Comparison of ENCODE assay signal across 23 cellular contexts in the genomic region with DNA sequence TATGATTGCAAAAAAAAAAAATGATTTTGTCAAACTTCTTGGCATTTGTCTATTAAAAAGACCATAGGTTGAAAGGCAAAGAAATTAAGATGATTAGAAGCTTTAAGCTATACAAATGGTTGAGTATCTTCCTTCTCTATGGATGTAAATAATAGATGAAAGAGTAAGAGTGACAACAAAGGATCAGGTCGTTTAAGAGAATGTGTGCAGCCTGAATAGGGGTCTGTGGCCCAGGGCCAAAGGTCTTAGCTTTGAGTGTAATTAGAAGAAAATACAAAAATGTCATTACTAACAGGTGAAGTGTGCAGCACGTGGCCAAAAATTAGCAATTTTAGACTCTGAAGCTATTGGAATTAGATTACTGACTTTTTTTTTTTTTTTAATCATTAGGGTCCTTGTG.
"Had no signal": no experiment of that assay in that cellular context is flagged by ENCODE, and none has a peak within 500 bp of the region (broad histone marks: within the 10 kb centered on the region; RNA-seq: fewer than 3 reads in every experiment).

No MANE protein-coding gene starts in this region.

- DNase-seq: activated CD8-positive, alpha-beta memory T cell treated with anti-CD3 and anti-CD28 coated beads, Interleukin-2, amount 50 U/mL, for 48 hours; activated naive CD4-positive, alpha-beta T cell treated with anti-CD3 and anti-CD28 coated beads, Interleukin-2, amount 10 ng/mL, durations not matched to agents 7 days and 5 days; activated naive CD8-positive, alpha-beta T cell treated with anti-CD3 and anti-CD28 coated beads, Interleukin-2, amount 50 U/mL, for 24 hours; activated T-cell treated with anti-CD3 and anti-CD28 coated beads, Interleukin-2, amount 50 U/mL, for 4 hours; anterior cingulate cortex; body of pancreas; effector CD4-positive, alpha-beta T cell; foreskin melanocyte; kidney glomerular epithelial cell; left lung; natural killer cell; nucleus accumbens; right lobe of liver; stimulated activated CD4-positive, alpha-beta T cell treated with anti-CD3 and anti-CD28 coated beads, Interleukin-1b, Interleukin-23, amount 100 ng/mL, for 48 hours; substantia nigra; T-helper 9 cell; thyroid gland had no signal

- ATAC-seq: activated naive CD8-positive, alpha-beta T cell treated with anti-CD3 and anti-CD28 coated beads, Interleukin-2, amount 50 U/mL, for 24 hours; activated T-cell treated with anti-CD3 and anti-CD28 coated beads, Interleukin-2, amount 50 U/mL, for 4 hours; body of pancreas; left lung; natural killer cell; right lobe of liver; WTC11 had no signal

- H3K9me3 Mint-ChIP-seq: activated naive CD4-positive, alpha-beta T cell treated with anti-CD3 and anti-CD28 coated beads, Interleukin-2, amount 10 ng/mL, durations not matched to agents 7 days and 5 days; activated naive CD8-positive, alpha-beta T cell treated with anti-CD3 and anti-CD28 coated beads, Interleukin-2, amount 50 U/mL, for 24 hours; activated T-cell treated with anti-CD3 and anti-CD28 coated beads, Interleukin-2, amount 50 U/mL, for 4 hours; activated T-helper 2 cell treated with anti-CD3 and anti-CD28 coated beads, Interferon-gamma antibody, Interleukin-2, Interleukin-4, amounts not matched to agents 10 μg/mL and 5 μg/mL and 100 μg/mL, durations not matched to agents 14 hours and 24 hours and 36 hours; mesothelial cell of epicardium; natural killer cell; stimulated activated naive CD8-positive, alpha-beta T cell treated with anti-CD3 and anti-CD28 coated beads, Interleukin-15, Interleukin-2, amounts not matched to agents 100 ng/mL and 50 ng/mL, for 24 hours; WTC11 had no signal

- H3K27me3 ChIP-seq: body of pancreas, cardiac muscle cell, left lung, right lobe of liver, thyroid gland had no signal

- H3K36me3 Mint-ChIP-seq: activated naive CD4-positive, alpha-beta T cell treated with anti-CD3 and anti-CD28 coated beads, Interleukin-2, amount 10 ng/mL, durations not matched to agents 7 days and 5 days; mesothelial cell of epicardium; natural killer cell; WTC11 had no signal

- H3K4me1 Mint-ChIP-seq: activated naive CD4-positive, alpha-beta T cell treated with anti-CD3 and anti-CD28 coated beads, Interleukin-2, amount 10 ng/mL, durations not matched to agents 7 days and 5 days; activated naive CD8-positive, alpha-beta T cell treated with anti-CD3 and anti-CD28 coated beads, Interleukin-2, amount 50 U/mL, for 24 hours; natural killer cell had no signal

- H3K27ac ChIP-seq: body of pancreas, cardiac muscle cell, left lung, right lobe of liver, skin epidermis, thyroid gland had no signal

- H3K36me3 ChIP-seq: cardiac muscle cell, left lung, right lobe of liver, thyroid gland had no signal

- H3K4me3 ChIP-seq: body of pancreas, cardiac muscle cell, left lung, right lobe of liver, skin epidermis, thyroid gland had no signal

- H3K9me3 ChIP-seq: body of pancreas, left lung, right lobe of liver, thyroid gland had no signal

- H3K27ac Mint-ChIP-seq: activated naive CD4-positive, alpha-beta T cell treated with anti-CD3 and anti-CD28 coated beads, Interleukin-2, amount 10 ng/mL, durations not matched to agents 7 days and 5 days; activated naive CD8-positive, alpha-beta T cell treated with anti-CD3 and anti-CD28 coated beads, Interleukin-2, amount 50 U/mL, for 24 hours; activated T-helper 2 cell treated with anti-CD3 and anti-CD28 coated beads, Interferon-gamma antibody, Interleukin-2, Interleukin-4, amounts not matched to agents 10 μg/mL and 5 μg/mL and 100 μg/mL, durations not matched to agents 14 hours and 24 hours and 36 hours; mesothelial cell of epicardium; natural killer cell; stimulated activated naive CD8-positive, alpha-beta T cell treated with anti-CD3 and anti-CD28 coated beads, Interleukin-15, Interleukin-2, amounts not matched to agents 100 ng/mL and 50 ng/mL, for 24 hours; WTC11 had no signal

- H3K4me1 ChIP-seq: body of pancreas, left lung, right lobe of liver had no signal

- H3K4me3 Mint-ChIP-seq: activated naive CD4-positive, alpha-beta T cell treated with anti-CD3 and anti-CD28 coated beads, Interleukin-2, amount 10 ng/mL, durations not matched to agents 7 days and 5 days; activated naive CD8-positive, alpha-beta T cell treated with anti-CD3 and anti-CD28 coated beads, Interleukin-2, amount 50 U/mL, for 24 hours; activated T-cell treated with anti-CD3 and anti-CD28 coated beads, Interleukin-2, amount 50 U/mL, for 4 hours; mesothelial cell of epicardium; natural killer cell; stimulated activated naive CD8-positive, alpha-beta T cell treated with anti-CD3 and anti-CD28 coated beads, Interleukin-15, Interleukin-2, amounts not matched to agents 100 ng/mL and 50 ng/mL, for 24 hours; WTC11 had no signal
